ENCODE assay signal across 8 cellular contexts in the genomic region with DNA sequence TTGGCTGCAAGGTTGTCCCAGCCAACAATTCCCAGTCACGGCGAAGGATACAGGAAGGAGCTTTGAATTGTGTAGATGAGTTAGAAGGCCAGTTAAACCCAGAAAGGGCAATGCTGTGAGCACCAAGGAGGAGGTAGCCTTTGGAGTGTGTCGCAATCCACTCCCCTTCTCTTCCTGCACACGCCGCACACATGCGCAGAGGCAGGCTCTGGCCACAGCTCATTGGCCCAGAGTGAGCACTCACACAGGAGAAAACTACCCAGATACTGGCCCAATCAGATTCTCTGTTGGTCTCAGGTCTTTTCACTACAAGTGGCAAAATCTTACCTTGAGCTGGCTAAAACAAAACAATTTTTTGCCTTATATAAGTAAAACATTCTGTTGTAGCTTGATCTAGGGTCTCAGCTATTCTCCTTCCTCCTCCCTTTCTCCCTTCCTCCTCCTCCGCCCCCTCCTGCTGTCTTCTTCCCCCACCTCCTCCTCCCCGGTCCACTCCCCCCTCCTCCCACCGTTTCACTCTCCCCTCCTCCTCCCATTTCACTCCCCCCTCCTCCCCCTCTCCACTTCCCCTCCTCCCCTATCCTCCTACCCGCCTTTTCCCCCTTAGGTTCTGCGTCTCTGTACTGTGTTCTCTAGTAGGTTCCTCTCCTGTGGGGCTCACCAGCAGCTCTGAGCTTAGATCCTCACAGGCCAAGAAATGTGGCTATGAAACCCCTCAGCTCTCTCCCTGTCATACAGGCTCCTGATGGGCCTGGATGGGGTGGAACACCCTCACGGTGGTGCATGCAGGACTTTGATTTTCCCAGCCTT.
DNase-seq lines count a peak whose midpoint lies in the region; ATAC-seq and TF ChIP-seq lines count a peak whose summit lies in the region.

No MANE protein-coding gene starts in this region.

- no peak overlapping the region for H3K4me3 ChIP-seq in CD8-positive, alpha-beta T cell (ENCODE audit: low read depth, low read length)
- H3K4me3 ChIP-seq in GM23338: no peak overlapping the region

- H3K27ac Mint-ChIP-seq in CD8-positive, alpha-beta T cell: peak overlapping the region; percentile 85
- H3K27ac Mint-ChIP-seq in activated CD8-positive, alpha-beta T cell treated with anti-CD3 and anti-CD28 coated beads for 36 hours: peak overlapping the region; percentile 76
- H3K27ac Mint-ChIP-seq in GM23338: no peak overlapping the region

- H4K20me1 ChIP-seq in GM23338 (replicated peaks; ENCODE audit: insufficient read depth): no peaks in the 10 kb centered on the region

- no peak overlapping the region for H2AFZ ChIP-seq in GM23338

- H3K36me3 ChIP-seq in CD8-positive, alpha-beta T cell (ENCODE audit: insufficient read depth, low read length): no peaks in the 10 kb centered on the region
- H3K36me3 ChIP-seq in GM23338 (ENCODE audit: insufficient read depth): no peaks in the 10 kb centered on the region

- no peaks in the 10 kb centered on the region for H3K9me3 Mint-ChIP-seq in CD8-positive, alpha-beta T cell
- no peaks in the 10 kb centered on the region for H3K9me3 Mint-ChIP-seq in activated CD8-positive, alpha-beta T cell treated with anti-CD3 and anti-CD28 coated beads for 36 hours
- peaks cover 3% of the 10 kb centered on the region for H3K9me3 Mint-ChIP-seq in GM23338

- H3K4me1 ChIP-seq in CD8-positive, alpha-beta T cell (ENCODE audit: insufficient read depth, low read length): peaks cover 11% of the 10 kb centered on the region
- no peaks in the 10 kb centered on the region for H3K4me1 ChIP-seq in GM23338 (ENCODE audit: insufficient read depth)

- POLR2A ChIA-PET in CD8-positive, alpha-beta T cell (lab: Charles Lee): interaction anchor here (1.6 kb wide), 1 partner anchor 12 kb away, joined by 5 read pairs; no protein-coding TSS in a partner anchor
- POLR2A ChIA-PET in activated CD8-positive, alpha-beta T cell treated with anti-CD3 and anti-CD28 coated beads for 36 hours (lab: Charles Lee): interaction anchor here (0.7 to 1.1 kb wide), 2 partner anchors 37 to 115 kb away, joined by 3 read pairs; no protein-coding TSS in a partner anchor

- intact Hi-C loops in CD8-positive, alpha-beta T cell (cut with DNase I, micrococcal nuclease): no loop called here
- intact Hi-C loops in activated CD8-positive, alpha-beta T cell treated with anti-CD3 and anti-CD28 coated beads for 36 hours (cut with micrococcal nuclease): no loop called here

- H3K27me3 ChIP-seq in CD8-positive, alpha-beta T cell (ENCODE audit: insufficient read depth, low read length): no peaks in the 10 kb centered on the region
- no peaks in the 10 kb centered on the region for H3K27me3 ChIP-seq in GM23338 (ENCODE audit: insufficient read depth)

- H3K79me2 ChIP-seq in GM23338 (replicated peaks; ENCODE audit: insufficient read depth): no peaks in the 10 kb centered on the region

- no peak overlapping the region for H3K27ac ChIP-seq in CD8-positive, alpha-beta T cell (ENCODE audit: low read depth, low read length)
- no peak overlapping the region for H3K27ac ChIP-seq in GM23338 (ENCODE audit: low read depth)

- in situ Hi-C loops in ACHN (cut with HindIII; ENCODE audit: low pct_ligation_motif_present, low pct_unique_long_range_greater_than_20kb, low sequenced_read_pairs): no loop called here

- peak; percentile 83 for ATAC-seq in CD8-positive, alpha-beta T cell
- ATAC-seq in HG02973 (IDR thresholded peaks at IDR 0.05; ENCODE audit: unreplicated experiment): peak; percentile 35
- peak; percentile 86 for ATAC-seq in activated CD8-positive, alpha-beta T cell treated with anti-CD3 and anti-CD28 coated beads for 36 hours
- ATAC-seq in GM23338: no peak

- H3K4me2 ChIP-seq in GM23338: no peak overlapping the region

- CTCF ChIA-PET in CD8-positive, alpha-beta T cell (lab: Charles Lee): interaction anchor here (0.7 kb wide), 1 partner anchor 360 kb away, joined by 3 read pairs; no protein-coding TSS in a partner anchor
- CTCF ChIA-PET in activated CD8-positive, alpha-beta T cell treated with anti-CD3 and anti-CD28 coated beads for 36 hours (lab: Charles Lee): interaction anchor here (0.8 to 1.6 kb wide), 5 partner anchors 11 to 370 kb away, joined by 3 to 5 read pairs (median 4); no protein-coding TSS in a partner anchor

- peaks cover 9% of the 10 kb centered on the region for H3K36me3 Mint-ChIP-seq in CD8-positive, alpha-beta T cell
- H3K36me3 Mint-ChIP-seq in activated CD8-positive, alpha-beta T cell treated with anti-CD3 and anti-CD28 coated beads for 36 hours (ENCODE audit: low read depth): no peaks in the 10 kb centered on the region
- H3K36me3 Mint-ChIP-seq in GM23338 (ENCODE audit: low read depth): no peaks in the 10 kb centered on the region

- H3K4me1 Mint-ChIP-seq in CD8-positive, alpha-beta T cell (ENCODE audit: low read depth): peaks cover 28% of the 10 kb centered on the region
- H3K4me1 Mint-ChIP-seq in activated CD8-positive, alpha-beta T cell treated with anti-CD3 and anti-CD28 coated beads for 36 hours (ENCODE audit: low read depth): peaks cover 21% of the 10 kb centered on the region
- peaks cover 4% of the 10 kb centered on the region for H3K4me1 Mint-ChIP-seq in GM23338

- H3K9me3 ChIP-seq in CD8-positive, alpha-beta T cell (ENCODE audit: low read length): no peaks in the 10 kb centered on the region

- H3K9me2 ChIP-seq in GM23338 (ENCODE audit: insufficient read depth): no peaks in the 10 kb centered on the region

- no peak for TF ChIP-seq CTCF in CD8-positive, alpha-beta T cell (IDR thresholded peaks at IDR 0.05)
- TF ChIP-seq CTCF in activated CD8-positive, alpha-beta T cell treated with anti-CD3 and anti-CD28 coated beads for 36 hours (IDR thresholded peaks at IDR 0.05): no peak
- no peak for TF ChIP-seq CTCF in GM23338 (conservative IDR thresholded peaks at IDR 0.05; ENCODE audit: low read depth in 2 of 2)

- no peaks in the 10 kb centered on the region for H3K27me3 Mint-ChIP-seq in CD8-positive, alpha-beta T cell (ENCODE audit: low read depth)
- no peaks in the 10 kb centered on the region for H3K27me3 Mint-ChIP-seq in activated CD8-positive, alpha-beta T cell treated with anti-CD3 and anti-CD28 coated beads for 36 hours
- peaks cover 5% of the 10 kb centered on the region for H3K27me3 Mint-ChIP-seq in GM23338 (ENCODE audit: insufficient read depth, low read depth, poor library complexity)

- DNase-seq in CD8-positive, alpha-beta T cell: peak in 5 of 7 experiments; percentile 9 to 59 (median 39)
- DNase-seq in activated CD8-positive, alpha-beta T cell treated with anti-CD3 and anti-CD28 coated beads for 36 hours: peak; percentile 58
- DNase-seq in mesenteric fat pad (ENCODE audit: low spot score) (peak; percentile 72), ACHN (no peak), GM23338 (ENCODE audit: low spot score) (no peak), cerebellar nuclear complex (lab: John Stamatoyannopoulos, UW) (no peak), NCI-H1417 (lab: John Stamatoyannopoulos, UW) (no peak)

- H3F3A ChIP-seq in GM23338 (replicated peaks; ENCODE audit: low read depth): no peaks in the 10 kb centered on the region

- H3K4me3 Mint-ChIP-seq in CD8-positive, alpha-beta T cell: peak overlapping the region; percentile 67
- H3K4me3 Mint-ChIP-seq in activated CD8-positive, alpha-beta T cell treated with anti-CD3 and anti-CD28 coated beads for 36 hours: peak overlapping the region; percentile 31
- no peak overlapping the region for H3K4me3 Mint-ChIP-seq in GM23338

TF ChIP-seq in GM23338, 12 proteins besides CTCF, POLR2A, EP300 and RAD21 (continues in another document):
- TF ChIP-seq JUNB (IDR thresholded peaks at IDR 0.05; ENCODE audit: unreplicated experiment) (no peak), ZNF114 (CRISPR knock-in tag; IDR thresholded peaks at IDR 0.05) (no peak), EZH2phosphoT487 (IDR thresholded peaks at IDR 0.05; ENCODE audit: unreplicated experiment) (no peak), POLR2AphosphoS5 (IDR thresholded peaks at IDR 0.05; ENCODE audit: low read depth) (no peak), NANOG (IDR thresholded peaks at IDR 0.05; ENCODE audit: borderline replicate concordance) (no peak), ZNF331 (CRISPR knock-in tag; IDR thresholded peaks at IDR 0.05; ENCODE audit: low read depth) (no peak)
- TF ChIP-seq, protein P1, sequence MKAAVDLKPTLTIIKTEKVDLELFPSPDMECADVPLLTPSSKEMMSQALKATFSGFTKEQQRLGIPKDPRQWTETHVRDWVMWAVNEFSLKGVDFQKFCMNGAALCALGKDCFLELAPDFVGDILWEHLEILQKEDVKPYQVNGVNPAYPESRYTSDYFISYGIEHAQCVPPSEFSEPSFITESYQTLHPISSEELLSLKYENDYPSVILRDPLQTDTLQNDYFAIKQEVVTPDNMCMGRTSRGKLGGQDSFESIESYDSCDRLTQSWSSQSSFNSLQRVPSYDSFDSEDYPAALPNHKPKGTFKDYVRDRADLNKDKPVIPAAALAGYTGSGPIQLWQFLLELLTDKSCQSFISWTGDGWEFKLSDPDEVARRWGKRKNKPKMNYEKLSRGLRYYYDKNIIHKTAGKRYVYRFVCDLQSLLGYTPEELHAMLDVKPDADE (IDR thresholded peaks at IDR 0.05): no peak

Comparison
In these comparisons a context has a peak if more than half of its experiments do, and no peak if none do; other contexts are left out.
1. DNase-seq: peak in CD8-positive, alpha-beta T cell (5 of 7), activated CD8-positive, alpha-beta T cell treated with anti-CD3 and anti-CD28 coated beads for 36 hours (single experiment) and mesenteric fat pad (single experiment); none in ACHN (single experiment), GM23338 (single experiment), cerebellar nuclear complex (0 of 2) and NCI-H1417 (0 of 3).